In the genomic region with DNA sequence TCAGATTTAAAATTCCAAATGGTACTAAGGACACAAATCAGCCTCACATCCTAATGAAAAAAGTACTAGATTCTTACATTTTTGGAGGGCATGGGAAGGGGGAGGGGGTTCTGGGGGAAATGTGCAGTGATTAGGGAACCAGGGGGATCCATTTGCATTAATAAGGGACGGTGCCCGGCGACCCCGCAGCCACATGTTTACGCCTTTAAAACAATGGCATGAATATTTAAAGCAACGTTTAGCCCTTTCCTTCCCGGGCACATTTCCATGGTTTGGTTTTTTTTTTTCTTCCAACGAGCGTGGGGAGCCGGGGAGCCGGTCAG, we compare ENCODE assay signal across 1 cellular context.
TF ChIP-seq lines count a peak whose summit lies in the region.

No MANE protein-coding gene starts in this region.

TF ChIP-seq in K562, 482 proteins besides CTCF, POLR2A, EP300 and RAD21:
- TF ChIP-seq, protein P1, sequence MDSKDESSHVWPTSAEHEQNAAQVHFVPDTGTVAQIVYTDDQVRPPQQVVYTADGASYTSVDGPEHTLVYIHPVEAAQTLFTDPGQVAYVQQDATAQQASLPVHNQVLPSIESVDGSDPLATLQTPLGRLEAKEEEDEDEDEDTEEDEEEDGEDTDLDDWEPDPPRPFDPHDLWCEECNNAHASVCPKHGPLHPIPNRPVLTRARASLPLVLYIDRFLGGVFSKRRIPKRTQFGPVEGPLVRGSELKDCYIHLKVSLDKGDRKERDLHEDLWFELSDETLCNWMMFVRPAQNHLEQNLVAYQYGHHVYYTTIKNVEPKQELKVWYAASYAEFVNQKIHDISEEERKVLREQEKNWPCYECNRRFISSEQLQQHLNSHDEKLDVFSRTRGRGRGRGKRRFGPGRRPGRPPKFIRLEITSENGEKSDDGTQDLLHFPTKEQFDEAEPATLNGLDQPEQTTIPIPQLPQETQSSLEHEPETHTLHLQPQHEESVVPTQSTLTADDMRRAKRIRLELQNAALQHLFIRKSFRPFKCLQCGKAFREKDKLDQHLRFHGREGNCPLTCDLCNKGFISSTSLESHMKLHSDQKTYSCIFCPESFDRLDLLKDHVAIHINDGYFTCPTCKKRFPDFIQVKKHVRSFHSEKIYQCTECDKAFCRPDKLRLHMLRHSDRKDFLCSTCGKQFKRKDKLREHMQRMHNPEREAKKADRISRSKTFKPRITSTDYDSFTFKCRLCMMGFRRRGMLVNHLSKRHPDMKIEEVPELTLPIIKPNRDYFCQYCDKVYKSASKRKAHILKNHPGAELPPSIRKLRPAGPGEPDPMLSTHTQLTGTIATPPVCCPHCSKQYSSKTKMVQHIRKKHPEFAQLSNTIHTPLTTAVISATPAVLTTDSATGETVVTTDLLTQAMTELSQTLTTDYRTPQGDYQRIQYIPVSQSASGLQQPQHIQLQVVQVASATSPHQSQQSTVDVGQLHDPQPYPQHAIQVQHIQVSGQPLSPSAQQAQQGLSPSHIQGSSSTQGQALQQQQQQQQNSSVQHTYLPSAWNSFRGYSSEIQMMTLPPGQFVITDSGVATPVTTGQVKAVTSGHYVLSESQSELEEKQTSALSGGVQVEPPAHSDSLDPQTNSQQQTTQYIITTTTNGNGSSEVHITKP (IDR thresholded peaks at IDR 0.05; ENCODE audit: partially characterized antibody), result peak; percentile 8
- TF ChIP-seq FIP1L1 (IDR thresholded peaks at IDR 0.05; ENCODE audit: low read depth, low read length, poor library complexity, severe bottlenecking) (peak; percentile 36), PML (IDR thresholded peaks at IDR 0.05; ENCODE audit: low read length) (0 out of 2 replicates have a peak, but pooled peaks have one; percentile 31), KAT8 (IDR thresholded peaks at IDR 0.05; ENCODE audit: low read depth) (0 out of 2 replicates have a peak, but pooled peaks have one; percentile 1), MAFK (IDR thresholded peaks at IDR 0.05; ENCODE audit: low read length) (no peak)
